In the genomic region with DNA sequence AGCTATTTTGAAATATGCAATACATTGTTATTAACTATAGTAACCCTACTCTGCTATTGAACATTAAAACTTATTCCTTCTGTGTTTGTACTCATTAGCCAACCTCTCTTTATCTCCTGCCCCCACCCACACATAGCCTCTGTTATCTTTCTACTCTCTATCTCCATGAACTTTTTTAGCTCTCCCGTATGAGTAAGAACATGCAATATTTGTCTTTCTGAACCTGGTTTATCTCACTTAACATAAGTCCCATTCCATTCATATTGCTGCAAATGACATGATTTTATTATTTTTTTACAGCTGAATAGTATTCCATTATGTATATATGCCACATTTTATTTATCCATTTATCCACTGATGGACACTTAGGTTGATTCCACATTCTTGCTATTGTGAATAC, we compare ENCODE assay signal across 3 cellular contexts.
TF ChIP-seq lines count a peak whose summit lies in the region.

No MANE protein-coding gene starts in this region.

TF ChIP-seq in liver, 16 proteins besides CTCF, POLR2A, EP300 and RAD21 (continued from another document):
- TF ChIP-seq GABPA (IDR thresholded peaks at IDR 0.05 in 1 of 2, conservative IDR thresholded peaks at IDR 0.05 in 1 of 2) (no peak), HNF4G (IDR thresholded peaks at IDR 0.05) (no peak), SP1 (IDR thresholded peaks at IDR 0.05) (no peak), TAF1 (conservative IDR thresholded peaks at IDR 0.05) (no peak), JUND (IDR thresholded peaks at IDR 0.05) (no peak), HNF4A (conservative IDR thresholded peaks at IDR 0.05) (peak in 1 of 2 donors; percentile 39), EGR1 (IDR thresholded peaks at IDR 0.05; ENCODE audit: low read depth in 2 of 2) (peak; percentile 22 to 26), RXRA (IDR thresholded peaks at IDR 0.05) (peak in 1 of 2 donors; percentile 55), YY1 (IDR thresholded peaks at IDR 0.05) (no peak), FOXA2 (IDR thresholded peaks at IDR 0.05) (no peak)
- TF ChIP-seq, protein P1, sequence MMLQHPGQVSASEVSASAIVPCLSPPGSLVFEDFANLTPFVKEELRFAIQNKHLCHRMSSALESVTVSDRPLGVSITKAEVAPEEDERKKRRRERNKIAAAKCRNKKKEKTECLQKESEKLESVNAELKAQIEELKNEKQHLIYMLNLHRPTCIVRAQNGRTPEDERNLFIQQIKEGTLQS (IDR thresholded peaks at IDR 0.05) = no peak
- TF ChIP-seq, protein P2, sequence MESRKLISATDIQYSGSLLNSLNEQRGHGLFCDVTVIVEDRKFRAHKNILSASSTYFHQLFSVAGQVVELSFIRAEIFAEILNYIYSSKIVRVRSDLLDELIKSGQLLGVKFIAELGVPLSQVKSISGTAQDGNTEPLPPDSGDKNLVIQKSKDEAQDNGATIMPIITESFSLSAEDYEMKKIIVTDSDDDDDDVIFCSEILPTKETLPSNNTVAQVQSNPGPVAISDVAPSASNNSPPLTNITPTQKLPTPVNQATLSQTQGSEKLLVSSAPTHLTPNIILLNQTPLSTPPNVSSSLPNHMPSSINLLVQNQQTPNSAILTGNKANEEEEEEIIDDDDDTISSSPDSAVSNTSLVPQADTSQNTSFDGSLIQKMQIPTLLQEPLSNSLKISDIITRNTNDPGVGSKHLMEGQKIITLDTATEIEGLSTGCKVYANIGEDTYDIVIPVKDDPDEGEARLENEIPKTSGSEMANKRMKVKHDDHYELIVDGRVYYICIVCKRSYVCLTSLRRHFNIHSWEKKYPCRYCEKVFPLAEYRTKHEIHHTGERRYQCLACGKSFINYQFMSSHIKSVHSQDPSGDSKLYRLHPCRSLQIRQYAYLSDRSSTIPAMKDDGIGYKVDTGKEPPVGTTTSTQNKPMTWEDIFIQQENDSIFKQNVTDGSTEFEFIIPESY (IDR thresholded peaks at IDR 0.05) = no peak
- TF ChIP-seq, protein P3, sequence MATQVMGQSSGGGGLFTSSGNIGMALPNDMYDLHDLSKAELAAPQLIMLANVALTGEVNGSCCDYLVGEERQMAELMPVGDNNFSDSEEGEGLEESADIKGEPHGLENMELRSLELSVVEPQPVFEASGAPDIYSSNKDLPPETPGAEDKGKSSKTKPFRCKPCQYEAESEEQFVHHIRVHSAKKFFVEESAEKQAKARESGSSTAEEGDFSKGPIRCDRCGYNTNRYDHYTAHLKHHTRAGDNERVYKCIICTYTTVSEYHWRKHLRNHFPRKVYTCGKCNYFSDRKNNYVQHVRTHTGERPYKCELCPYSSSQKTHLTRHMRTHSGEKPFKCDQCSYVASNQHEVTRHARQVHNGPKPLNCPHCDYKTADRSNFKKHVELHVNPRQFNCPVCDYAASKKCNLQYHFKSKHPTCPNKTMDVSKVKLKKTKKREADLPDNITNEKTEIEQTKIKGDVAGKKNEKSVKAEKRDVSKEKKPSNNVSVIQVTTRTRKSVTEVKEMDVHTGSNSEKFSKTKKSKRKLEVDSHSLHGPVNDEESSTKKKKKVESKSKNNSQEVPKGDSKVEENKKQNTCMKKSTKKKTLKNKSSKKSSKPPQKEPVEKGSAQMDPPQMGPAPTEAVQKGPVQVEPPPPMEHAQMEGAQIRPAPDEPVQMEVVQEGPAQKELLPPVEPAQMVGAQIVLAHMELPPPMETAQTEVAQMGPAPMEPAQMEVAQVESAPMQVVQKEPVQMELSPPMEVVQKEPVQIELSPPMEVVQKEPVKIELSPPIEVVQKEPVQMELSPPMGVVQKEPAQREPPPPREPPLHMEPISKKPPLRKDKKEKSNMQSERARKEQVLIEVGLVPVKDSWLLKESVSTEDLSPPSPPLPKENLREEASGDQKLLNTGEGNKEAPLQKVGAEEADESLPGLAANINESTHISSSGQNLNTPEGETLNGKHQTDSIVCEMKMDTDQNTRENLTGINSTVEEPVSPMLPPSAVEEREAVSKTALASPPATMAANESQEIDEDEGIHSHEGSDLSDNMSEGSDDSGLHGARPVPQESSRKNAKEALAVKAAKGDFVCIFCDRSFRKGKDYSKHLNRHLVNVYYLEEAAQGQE (IDR thresholded peaks at IDR 0.05) = no peak
- TF ChIP-seq, protein P4, sequence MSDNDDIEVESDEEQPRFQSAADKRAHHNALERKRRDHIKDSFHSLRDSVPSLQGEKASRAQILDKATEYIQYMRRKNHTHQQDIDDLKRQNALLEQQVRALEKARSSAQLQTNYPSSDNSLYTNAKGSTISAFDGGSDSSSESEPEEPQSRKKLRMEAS (IDR thresholded peaks at IDR 0.05) = no peak

TF ChIP-seq in HepG2, 621 proteins besides CTCF, POLR2A, EP300 and RAD21 (continues in another document):
- TF ChIP-seq, protein P5, sequence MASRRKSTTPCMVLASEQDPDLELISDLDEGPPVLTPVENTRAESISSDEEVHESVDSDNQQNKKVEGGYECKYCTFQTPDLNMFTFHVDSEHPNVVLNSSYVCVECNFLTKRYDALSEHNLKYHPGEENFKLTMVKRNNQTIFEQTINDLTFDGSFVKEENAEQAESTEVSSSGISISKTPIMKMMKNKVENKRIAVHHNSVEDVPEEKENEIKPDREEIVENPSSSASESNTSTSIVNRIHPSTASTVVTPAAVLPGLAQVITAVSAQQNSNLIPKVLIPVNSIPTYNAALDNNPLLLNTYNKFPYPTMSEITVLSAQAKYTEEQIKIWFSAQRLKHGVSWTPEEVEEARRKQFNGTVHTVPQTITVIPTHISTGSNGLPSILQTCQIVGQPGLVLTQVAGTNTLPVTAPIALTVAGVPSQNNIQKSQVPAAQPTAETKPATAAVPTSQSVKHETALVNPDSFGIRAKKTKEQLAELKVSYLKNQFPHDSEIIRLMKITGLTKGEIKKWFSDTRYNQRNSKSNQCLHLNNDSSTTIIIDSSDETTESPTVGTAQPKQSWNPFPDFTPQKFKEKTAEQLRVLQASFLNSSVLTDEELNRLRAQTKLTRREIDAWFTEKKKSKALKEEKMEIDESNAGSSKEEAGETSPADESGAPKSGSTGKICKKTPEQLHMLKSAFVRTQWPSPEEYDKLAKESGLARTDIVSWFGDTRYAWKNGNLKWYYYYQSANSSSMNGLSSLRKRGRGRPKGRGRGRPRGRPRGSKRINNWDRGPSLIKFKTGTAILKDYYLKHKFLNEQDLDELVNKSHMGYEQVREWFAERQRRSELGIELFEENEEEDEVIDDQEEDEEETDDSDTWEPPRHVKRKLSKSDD (CRISPR knock-in tag; IDR thresholded peaks at IDR 0.05; ENCODE audit: low read depth) = no peak
- no peak for TF ChIP-seq PAX8 (CRISPR knock-in tag; IDR thresholded peaks at IDR 0.05; ENCODE audit: borderline replicate concordance)
- no peak for TF ChIP-seq THAP11 (CRISPR knock-in tag; IDR thresholded peaks at IDR 0.05)
- TF ChIP-seq HDAC2 (CRISPR knock-in tag; IDR thresholded peaks at IDR 0.05) = no peak
- TF ChIP-seq SMYD3 (CRISPR knock-in tag; IDR thresholded peaks at IDR 0.05) = no peak
- no peak for TF ChIP-seq ZKSCAN1 (IDR thresholded peaks at IDR 0.05; ENCODE audit: low read length)
- TF ChIP-seq FOXC1 (CRISPR knock-in tag; IDR thresholded peaks at IDR 0.05; ENCODE audit: borderline replicate concordance) = no peak
- TF ChIP-seq CBX2 (IDR thresholded peaks at IDR 0.05; ENCODE audit: low read depth, low read length) = no peak
- TF ChIP-seq CBX2 (CRISPR knock-in tag; IDR thresholded peaks at IDR 0.05; ENCODE audit: low read depth) = no peak
- TF ChIP-seq, protein P6, sequence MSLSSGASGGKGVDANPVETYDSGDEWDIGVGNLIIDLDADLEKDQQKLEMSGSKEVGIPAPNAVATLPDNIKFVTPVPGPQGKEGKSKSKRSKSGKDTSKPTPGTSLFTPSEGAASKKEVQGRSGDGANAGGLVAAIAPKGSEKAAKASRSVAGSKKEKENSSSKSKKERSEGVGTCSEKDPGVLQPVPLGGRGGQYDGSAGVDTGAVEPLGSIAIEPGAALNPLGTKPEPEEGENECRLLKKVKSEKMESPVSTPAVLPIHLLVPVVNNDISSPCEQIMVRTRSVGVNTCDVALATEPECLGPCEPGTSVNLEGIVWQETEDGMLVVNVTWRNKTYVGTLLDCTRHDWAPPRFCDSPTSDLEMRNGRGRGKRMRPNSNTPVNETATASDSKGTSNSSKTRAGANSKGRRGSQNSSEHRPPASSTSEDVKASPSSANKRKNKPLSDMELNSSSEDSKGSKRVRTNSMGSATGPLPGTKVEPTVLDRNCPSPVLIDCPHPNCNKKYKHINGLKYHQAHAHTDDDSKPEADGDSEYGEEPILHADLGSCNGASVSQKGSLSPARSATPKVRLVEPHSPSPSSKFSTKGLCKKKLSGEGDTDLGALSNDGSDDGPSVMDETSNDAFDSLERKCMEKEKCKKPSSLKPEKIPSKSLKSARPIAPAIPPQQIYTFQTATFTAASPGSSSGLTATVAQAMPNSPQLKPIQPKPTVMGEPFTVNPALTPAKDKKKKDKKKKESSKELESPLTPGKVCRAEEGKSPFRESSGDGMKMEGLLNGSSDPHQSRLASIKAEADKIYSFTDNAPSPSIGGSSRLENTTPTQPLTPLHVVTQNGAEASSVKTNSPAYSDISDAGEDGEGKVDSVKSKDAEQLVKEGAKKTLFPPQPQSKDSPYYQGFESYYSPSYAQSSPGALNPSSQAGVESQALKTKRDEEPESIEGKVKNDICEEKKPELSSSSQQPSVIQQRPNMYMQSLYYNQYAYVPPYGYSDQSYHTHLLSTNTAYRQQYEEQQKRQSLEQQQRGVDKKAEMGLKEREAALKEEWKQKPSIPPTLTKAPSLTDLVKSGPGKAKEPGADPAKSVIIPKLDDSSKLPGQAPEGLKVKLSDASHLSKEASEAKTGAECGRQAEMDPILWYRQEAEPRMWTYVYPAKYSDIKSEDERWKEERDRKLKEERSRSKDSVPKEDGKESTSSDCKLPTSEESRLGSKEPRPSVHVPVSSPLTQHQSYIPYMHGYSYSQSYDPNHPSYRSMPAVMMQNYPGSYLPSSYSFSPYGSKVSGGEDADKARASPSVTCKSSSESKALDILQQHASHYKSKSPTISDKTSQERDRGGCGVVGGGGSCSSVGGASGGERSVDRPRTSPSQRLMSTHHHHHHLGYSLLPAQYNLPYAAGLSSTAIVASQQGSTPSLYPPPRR (CRISPR knock-in tag; IDR thresholded peaks at IDR 0.05; ENCODE audit: borderline replicate concordance) = no peak
- TF ChIP-seq ZFP36 (IDR thresholded peaks at IDR 0.05; ENCODE audit: borderline replicate concordance, low read depth, low read length, partially characterized antibody) = no peak
- no peak for TF ChIP-seq NCOA2 (CRISPR knock-in tag; IDR thresholded peaks at IDR 0.05)
- TF ChIP-seq NR2F2 (IDR thresholded peaks at IDR 0.05; ENCODE audit: borderline replicate concordance, low read depth) = no peak

TF ChIP-seq in K562, 482 proteins besides CTCF, POLR2A, EP300 and RAD21 (continues in another document):
- TF ChIP-seq, protein P7, sequence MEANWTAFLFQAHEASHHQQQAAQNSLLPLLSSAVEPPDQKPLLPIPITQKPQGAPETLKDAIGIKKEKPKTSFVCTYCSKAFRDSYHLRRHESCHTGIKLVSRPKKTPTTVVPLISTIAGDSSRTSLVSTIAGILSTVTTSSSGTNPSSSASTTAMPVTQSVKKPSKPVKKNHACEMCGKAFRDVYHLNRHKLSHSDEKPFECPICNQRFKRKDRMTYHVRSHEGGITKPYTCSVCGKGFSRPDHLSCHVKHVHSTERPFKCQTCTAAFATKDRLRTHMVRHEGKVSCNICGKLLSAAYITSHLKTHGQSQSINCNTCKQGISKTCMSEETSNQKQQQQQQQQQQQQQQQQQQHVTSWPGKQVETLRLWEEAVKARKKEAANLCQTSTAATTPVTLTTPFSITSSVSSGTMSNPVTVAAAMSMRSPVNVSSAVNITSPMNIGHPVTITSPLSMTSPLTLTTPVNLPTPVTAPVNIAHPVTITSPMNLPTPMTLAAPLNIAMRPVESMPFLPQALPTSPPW (CRISPR knock-in tag; IDR thresholded peaks at IDR 0.05) = no peak
- TF ChIP-seq, protein P1 (IDR thresholded peaks at IDR 0.05) = peak; percentile 59; the same call in 1 of the 2 replicates
- TF ChIP-seq, protein P1 (CRISPR knock-in tag; conservative IDR thresholded peaks at IDR 0.05) = no peak
- TF ChIP-seq MEF2A (IDR thresholded peaks at IDR 0.05; ENCODE audit: control insufficient read depth, low read depth, low read length) (no peak), CREM (IDR thresholded peaks at IDR 0.05; ENCODE audit: low read depth) (no peak), NCOA2 (IDR thresholded peaks at IDR 0.05; ENCODE audit: partially characterized antibody in 2 of 2) (peak in 1 of 2 experiments; percentile 63), NFIC (IDR thresholded peaks at IDR 0.05) (peak; percentile 53), ZNF146 (CRISPR knock-in tag; IDR thresholded peaks at IDR 0.05; ENCODE audit: unreplicated experiment) (peak; percentile 63), TCF3 (CRISPR knock-in tag; IDR thresholded peaks at IDR 0.05) (peak; percentile 69), PCBP2 (IDR thresholded peaks at IDR 0.05; ENCODE audit: low read depth, low read length, poor library complexity, severe bottlenecking) (no peak), TAL1 (IDR thresholded peaks at IDR 0.05) (peak; percentile 83), KDM1A (IDR thresholded peaks at IDR 0.05) (peak; percentile 51 to 53; a peak in 2 of 4 replicates), RCOR1 (IDR thresholded peaks at IDR 0.05; ENCODE audit: borderline replicate concordance in 1 of 2, low read depth in 2 of 2, low read length in 2 of 2) (peak in 1 of 2 experiments; percentile 43; a peak in 1 of 4 replicates), EHMT2 (IDR thresholded peaks at IDR 0.05) (0 out of 2 replicates have a peak, but pooled peaks have one; percentile 26), CEBPG (CRISPR knock-in tag; IDR thresholded peaks at IDR 0.05) (no peak), CEBPG (tag; conservative IDR thresholded peaks at IDR 0.05 in 1 of 2, IDR thresholded peaks at IDR 0.05 in 1 of 2) (peak in 1 of 2 experiments; percentile 68; a peak in 2 of 4 replicates), CBFA2T3 (IDR thresholded peaks at IDR 0.05) (peak; percentile 88), JUND (IDR thresholded peaks at IDR 0.05; ENCODE audit: borderline replicate concordance, low read depth, low read length) (peak; percentile 38; the same call in 1 of the 2 replicates), JUND (tag; IDR thresholded peaks at IDR 0.05; ENCODE audit: borderline replicate concordance, low read depth, low read length) (0 out of 3 replicates have a peak, but pooled peaks have one; percentile 22), FOXM1 (IDR thresholded peaks at IDR 0.05; ENCODE audit: low read depth) (peak; percentile 67), FOXM1 (CRISPR knock-in tag; IDR thresholded peaks at IDR 0.05; ENCODE audit: low read depth) (no peak), ARID1B (IDR thresholded peaks at IDR 0.05) (peak; percentile 92)
- TF ChIP-seq, protein P8, sequence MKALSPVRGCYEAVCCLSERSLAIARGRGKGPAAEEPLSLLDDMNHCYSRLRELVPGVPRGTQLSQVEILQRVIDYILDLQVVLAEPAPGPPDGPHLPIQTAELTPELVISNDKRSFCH (CRISPR knock-in tag; IDR thresholded peaks at IDR 0.05) = no peak
- TF ChIP-seq, protein P8 (tag; IDR thresholded peaks at IDR 0.05) = no peak
